ENCODE assay signal across 9 cellular contexts in genomic region chr3:99895706-99896441, GRCh38.
A peak's percentile ranks its signal among the peaks of the same experiment; 100 is the strongest.
DNase-seq lines count a peak whose midpoint lies in the region; FAIRE-seq and TF ChIP-seq lines count a peak whose summit lies in the region.
"Had no signal": no experiment of that assay in that cellular context is flagged by ENCODE, and none has a peak within 500 bp of the region (broad histone marks: within the 10 kb centered on the region; RNA-seq: fewer than 3 reads in every experiment).

No MANE protein-coding gene starts in this region.

- H3K4me3 Mint-ChIP-seq in endodermal cell (no peak overlapping the region), progenitor cell of endocrine pancreas (ENCODE audit: low read depth) (no peak overlapping the region)

- peaks cover 23% of the 10 kb centered on the region for H3K4me1 Mint-ChIP-seq in endodermal cell
- H3K4me1 Mint-ChIP-seq in progenitor cell of endocrine pancreas (ENCODE audit: low read depth) = peaks cover 10% of the 10 kb centered on the region

- H3K9me3 Mint-ChIP-seq in endodermal cell (no peaks in the 10 kb centered on the region), progenitor cell of endocrine pancreas (ENCODE audit: low read depth) (no peaks in the 10 kb centered on the region)

- H3K27ac ChIP-seq in endodermal cell (ENCODE audit: low read depth, low read length) = peak overlapping the region; percentile 26

- 51 to 71% methylated on average over 1 to 2 of the region's 2 CpGs for WGBS in endodermal cell (ENCODE audit: insufficient coverage in 1 of 2, insufficient read length in 1 of 2), 2 experiments

- no peak overlapping the region for H3K4me3 ChIP-seq in endodermal cell (ENCODE audit: low read length)

- peak overlapping the region; percentile 72 for H3K27ac Mint-ChIP-seq in endodermal cell
- peak overlapping the region; percentile 73 for H3K27ac Mint-ChIP-seq in progenitor cell of endocrine pancreas

- no peaks in the 10 kb centered on the region for H3K27me3 Mint-ChIP-seq in endodermal cell (ENCODE audit: insufficient read depth)
- H3K27me3 Mint-ChIP-seq in progenitor cell of endocrine pancreas = no peaks in the 10 kb centered on the region

- peak; percentile 36 for FAIRE-seq in GM12892 (lab: Jason Lieb, UNC)
- FAIRE-seq: colon had no signal

- no peak for TF ChIP-seq CTCF in endodermal cell (conservative IDR thresholded peaks at IDR 0.05)
- TF ChIP-seq CTCF in progenitor cell of endocrine pancreas (IDR thresholded peaks at IDR 0.05; ENCODE audit: unreplicated experiment) = no peak

- no peaks in the 10 kb centered on the region for H3K36me3 ChIP-seq in endodermal cell (ENCODE audit: control insufficient read depth, insufficient read depth, low read length)

- H3K27me3 ChIP-seq in endodermal cell (ENCODE audit: control insufficient read depth, insufficient read depth, low read length, poor library complexity, severe bottlenecking) = no peaks in the 10 kb centered on the region

- H3K9ac ChIP-seq in endodermal cell (ENCODE audit: extremely low read depth, low read length, poor library complexity, severe bottlenecking) = no peak overlapping the region

- DNase-seq in GM12892 (ENCODE audit: insufficient read length) (no peak), NCI-H748 (lab: John Stamatoyannopoulos, UW; ENCODE audit: unreplicated experiment) (peak; percentile 70), endodermal cell (no peak), progenitor cell of endocrine pancreas (ENCODE audit: low spot score, unreplicated experiment) (no peak), 8988T (no peak), superior temporal gyrus (ENCODE audit: extremely low spot score) (no peak), C1 segment of cervical spinal cord (lab: John Stamatoyannopoulos, UW) (no peak)
- DNase-seq in stimulated activated CD4-positive, alpha-beta T cell treated with anti-CD3 and anti-CD28 coated beads, Interleukin-12 subunit alpha, Interleukin-12 subunit beta, amount 100 ng/mL, for 4 hours = no peak

- TF ChIP-seq POLR2A in GM12892 (IDR thresholded peaks at IDR 0.05; ENCODE audit: low read depth, low read length) = no peak

- H3K36me3 Mint-ChIP-seq in endodermal cell (ENCODE audit: low read depth) (no peaks in the 10 kb centered on the region), progenitor cell of endocrine pancreas (ENCODE audit: insufficient read depth) (no peaks in the 10 kb centered on the region)

- H3K4me1 ChIP-seq in endodermal cell (ENCODE audit: control insufficient read depth, insufficient read depth, low read length) = no peaks in the 10 kb centered on the region

- no peaks in the 10 kb centered on the region for H3K9me3 ChIP-seq in endodermal cell (ENCODE audit: control insufficient read depth, low read length)
